Comparison of ENCODE assay signal across 17 cellular contexts in genomic region chr1:25765152-25765909, GRCh38. TPM values are rescaled to one million over a fixed set of nuclear protein-coding genes. Genes with fewer than 3 reads are reported as not detected.
DNase-seq lines count a peak whose midpoint lies in the region; ATAC-seq and TF ChIP-seq lines count a peak whose summit lies in the region.
"Had no signal": no experiment of that assay in that cellular context is flagged by ENCODE, and none has a peak within 500 bp of the region (broad histone marks: within the 10 kb centered on the region; RNA-seq: fewer than 3 reads in every experiment).

No MANE protein-coding gene starts in this region.

- H3K4me3 ChIP-seq in spleen: no peak overlapping the region
- H3K4me3 ChIP-seq: A549 had no signal

- H3K36me3 Mint-ChIP-seq in activated CD8-positive, alpha-beta T cell treated with anti-CD3 and anti-CD28 coated beads for 36 hours (ENCODE audit: low read depth): peaks cover 3% of the 10 kb centered on the region
- peaks cover 8% of the 10 kb centered on the region for H3K36me3 Mint-ChIP-seq in activated CD8-positive, alpha-beta T cell treated with anti-CD3 and anti-CD28 coated beads, Interleukin-2, amount 10 ng/mL, durations not matched to agents 7 days and 5 days (ENCODE audit: low read depth)
- peaks cover 20% of the 10 kb centered on the region for H3K36me3 Mint-ChIP-seq in T-cell
- H3K36me3 Mint-ChIP-seq in glutamatergic neuron (ENCODE audit: unreplicated experiment): no peaks in the 10 kb centered on the region

- peak overlapping the region in 5 of 8 donors; percentile 4 to 44 (median 32) for H3K27ac ChIP-seq in spleen
- H3K27ac ChIP-seq: A549, epithelial cell of prostate had no signal

- no peaks in the 10 kb centered on the region for H3K9me3 ChIP-seq in spleen
- H3K9me3 ChIP-seq: A549 had no signal

- POLR2A ChIA-PET in activated CD8-positive, alpha-beta T cell treated with anti-CD3 and anti-CD28 coated beads for 36 hours (lab: Charles Lee): interaction anchor here (0.6 to 2.1 kb wide), 6 partner anchors 9 to 691 kb away, joined by 3 to 6 read pairs (median 4); no protein-coding TSS in a partner anchor
- POLR2A ChIA-PET in activated CD8-positive, alpha-beta T cell treated with anti-CD3 and anti-CD28 coated beads, Interleukin-2, amount 10 ng/mL, durations not matched to agents 7 days and 5 days (lab: Charles Lee): no interaction called here
- POLR2A ChIA-PET in T-cell (lab: Charles Lee): no interaction called here

- no peaks in the 10 kb centered on the region for H3K9me3 Mint-ChIP-seq in activated CD8-positive, alpha-beta T cell treated with anti-CD3 and anti-CD28 coated beads for 36 hours
- no peaks in the 10 kb centered on the region for H3K9me3 Mint-ChIP-seq in activated CD8-positive, alpha-beta T cell treated with anti-CD3 and anti-CD28 coated beads, Interleukin-2, amount 10 ng/mL, durations not matched to agents 7 days and 5 days (ENCODE audit: insufficient read depth)
- H3K9me3 Mint-ChIP-seq in T-cell (no peaks in the 10 kb centered on the region), glutamatergic neuron (ENCODE audit: unreplicated experiment) (peaks cover 2% of the 10 kb centered on the region)

- H3K36me3 ChIP-seq in spleen: peaks cover 0 to 30% (median 5%) of the 10 kb centered on the region in 6 donors

- intact Hi-C loops in activated CD8-positive, alpha-beta T cell treated with anti-CD3 and anti-CD28 coated beads for 36 hours (cut with micrococcal nuclease): no loop called here
- intact Hi-C loops in spleen (cut with DNase I; ENCODE audit: low total_unique reads): no loop called here

- DNase-seq in activated CD8-positive, alpha-beta T cell treated with anti-CD3 and anti-CD28 coated beads for 36 hours: no peak
- DNase-seq in activated CD8-positive, alpha-beta T cell treated with anti-CD3 and anti-CD28 coated beads, Interleukin-2, amount 10 ng/mL, durations not matched to agents 7 days and 5 days: no peak
- no peak for DNase-seq in T-cell
- DNase-seq in glutamatergic neuron: no peak
- DNase-seq in spleen: no peak
- DNase-seq in NCI-H748 treated with DMSO at 0.1 percent for 48 hours (lab: John Stamatoyannopoulos, UW): no peak
- DNase-seq in RKO (ENCODE audit: low spot score): no peak
- DNase-seq in GOT3 (lab: John Stamatoyannopoulos, UW): no peak
- DNase-seq: activated CD4-positive, CD25-positive, alpha-beta regulatory T cell treated with anti-CD3 and anti-CD28 coated beads, Interleukin-2, amount 50 U/mL, for 72 hours; kidney; NCI-H2029; NCI-H524 treated with DMSO at 0.1 percent for 48 hours; posterior cingulate gyrus; substantia nigra; SW 1271 had no signal

- no peak overlapping the region for H3K4me3 Mint-ChIP-seq in activated CD8-positive, alpha-beta T cell treated with anti-CD3 and anti-CD28 coated beads for 36 hours
- H3K4me3 Mint-ChIP-seq in activated CD8-positive, alpha-beta T cell treated with anti-CD3 and anti-CD28 coated beads, Interleukin-2, amount 10 ng/mL, durations not matched to agents 7 days and 5 days: no peak overlapping the region
- H3K4me3 Mint-ChIP-seq in T-cell (peak overlapping the region in 1 of 3 donors; percentile 46), glutamatergic neuron (ENCODE audit: unreplicated experiment) (no peak overlapping the region)

- 31 to 46% (median 43%) methylated on average over 7 of the region's 7 CpGs for WGBS in spleen, 5 donors

- peak overlapping the region; percentile 12 for H3K27ac Mint-ChIP-seq in activated CD8-positive, alpha-beta T cell treated with anti-CD3 and anti-CD28 coated beads for 36 hours
- H3K27ac Mint-ChIP-seq in activated CD8-positive, alpha-beta T cell treated with anti-CD3 and anti-CD28 coated beads, Interleukin-2, amount 10 ng/mL, durations not matched to agents 7 days and 5 days: no peak overlapping the region
- H3K27ac Mint-ChIP-seq in T-cell (peak overlapping the region; percentile 74 to 91), glutamatergic neuron (ENCODE audit: unreplicated experiment) (peak overlapping the region; percentile 24)

- TF ChIP-seq CTCF in activated CD8-positive, alpha-beta T cell treated with anti-CD3 and anti-CD28 coated beads for 36 hours (IDR thresholded peaks at IDR 0.05): no peak
- TF ChIP-seq CTCF in glutamatergic neuron (IDR thresholded peaks at IDR 0.05; ENCODE audit: partially characterized antibody, unreplicated experiment) (no peak), spleen (IDR thresholded peaks at IDR 0.05 in 8 of 11, conservative IDR thresholded peaks at IDR 0.05 in 3 of 11) (no peak)

- ATAC-seq in activated CD8-positive, alpha-beta T cell treated with anti-CD3 and anti-CD28 coated beads for 36 hours: peak; percentile 32
- no peak for ATAC-seq in activated CD8-positive, alpha-beta T cell treated with anti-CD3 and anti-CD28 coated beads, Interleukin-2, amount 10 ng/mL, durations not matched to agents 7 days and 5 days
- ATAC-seq in T-cell (replicated peaks in 1 of 4): peak in 1 of 4 experiments; percentile 23
- ATAC-seq: A549 had no signal

- no peaks in the 10 kb centered on the region for H3K27me3 Mint-ChIP-seq in activated CD8-positive, alpha-beta T cell treated with anti-CD3 and anti-CD28 coated beads for 36 hours
- H3K27me3 Mint-ChIP-seq in activated CD8-positive, alpha-beta T cell treated with anti-CD3 and anti-CD28 coated beads, Interleukin-2, amount 10 ng/mL, durations not matched to agents 7 days and 5 days (ENCODE audit: low read depth): no peaks in the 10 kb centered on the region
- no peaks in the 10 kb centered on the region for H3K27me3 Mint-ChIP-seq in T-cell
- peaks cover 5% of the 10 kb centered on the region for H3K27me3 Mint-ChIP-seq in glutamatergic neuron (ENCODE audit: unreplicated experiment)

- peaks cover 36% of the 10 kb centered on the region for H3K4me1 Mint-ChIP-seq in activated CD8-positive, alpha-beta T cell treated with anti-CD3 and anti-CD28 coated beads for 36 hours (ENCODE audit: low read depth)
- H3K4me1 Mint-ChIP-seq in activated CD8-positive, alpha-beta T cell treated with anti-CD3 and anti-CD28 coated beads, Interleukin-2, amount 10 ng/mL, durations not matched to agents 7 days and 5 days (ENCODE audit: low read depth): peaks cover 10% of the 10 kb centered on the region
- H3K4me1 Mint-ChIP-seq in T-cell (peaks cover 32 to 50% (median 33%) of the 10 kb centered on the region in 3 donors), glutamatergic neuron (ENCODE audit: low read depth, unreplicated experiment) (peaks cover 11% of the 10 kb centered on the region)

- CTCF ChIA-PET in activated CD8-positive, alpha-beta T cell treated with anti-CD3 and anti-CD28 coated beads for 36 hours (lab: Charles Lee): interaction anchor here (1.3 to 1.9 kb wide), 4 partner anchors 9 to 146 kb away, joined by 3 to 6 read pairs (median 6); no protein-coding TSS in a partner anchor
- CTCF ChIA-PET in activated CD8-positive, alpha-beta T cell treated with anti-CD3 and anti-CD28 coated beads, Interleukin-2, amount 10 ng/mL, durations not matched to agents 7 days and 5 days (lab: Charles Lee): interaction anchor here (2.1 kb wide), 1 partner anchor 147 kb away, joined by 5 read pairs; no protein-coding TSS in a partner anchor
- CTCF ChIA-PET in T-cell (lab: Charles Lee): no interaction called here

- TF ChIP-seq POLR2A in spleen (IDR thresholded peaks at IDR 0.05): no peak

- H3K27me3 ChIP-seq in spleen (replicated peaks in 1 of 7): no peaks in the 10 kb centered on the region

- peaks cover 1 to 31% (median 14%) of the 10 kb centered on the region in 6 donors for H3K4me1 ChIP-seq in spleen
- H3K4me1 ChIP-seq: A549 had no signal

RNA-seq across cellular contexts. Expression of gene SELENON, which starts 34.7 kb away (rescaled TPM):
- total RNA-seq in activated CD8-positive, alpha-beta T cell treated with anti-CD3 and anti-CD28 coated beads for 36 hours: 10 to 100 TPM; 15.3 to 17.7 TPM
- 1 to 10 TPM; 4.5 to 5.1 TPM for total RNA-seq in activated CD8-positive, alpha-beta T cell treated with anti-CD3 and anti-CD28 coated beads, Interleukin-2, amount 10 ng/mL, durations not matched to agents 7 days and 5 days
- total RNA-seq in T-cell (10 to 100 TPM; 22.4 to 28.9 (median 25.9) TPM), glutamatergic neuron (ENCODE audit: unreplicated experiment) (79.8 TPM), spleen (10 to 100 TPM; 41.4 to 80.9 (median 59.2) TPM)
- polyA plus RNA-seq in spleen: 10 to 100 TPM in 1 of 3 donors, 1 to 10 TPM in 2; 9.7 to 25.8 (median 9.7) TPM

RNA-seq across cellular contexts. Expression of gene MTFR1L, which starts 54.4 kb away (rescaled TPM):
- 10 to 100 TPM; 25.6 to 27.4 TPM for total RNA-seq in activated CD8-positive, alpha-beta T cell treated with anti-CD3 and anti-CD28 coated beads for 36 hours
- 10 to 100 TPM; 26.2 to 26.7 TPM for total RNA-seq in activated CD8-positive, alpha-beta T cell treated with anti-CD3 and anti-CD28 coated beads, Interleukin-2, amount 10 ng/mL, durations not matched to agents 7 days and 5 days
- total RNA-seq in T-cell (10 to 100 TPM; 39.6 to 48.1 (median 41.6) TPM), glutamatergic neuron (ENCODE audit: unreplicated experiment) (70.4 TPM), spleen (10 to 100 TPM; 44.6 to 74.7 (median 53.7) TPM)
- polyA plus RNA-seq in spleen: 10 to 100 TPM; 32.1 to 44.3 (median 43.0) TPM

Comparison
In these comparisons a context has a peak if more than half of its experiments do, and no peak if none do; other contexts are left out.
1. CTCF ChIA-PET loops: an anchor here in activated CD8-positive, alpha-beta T cell treated with anti-CD3 and anti-CD28 coated beads for 36 hours (1.3 to 1.9 kb wide) and activated CD8-positive, alpha-beta T cell treated with anti-CD3 and anti-CD28 coated beads, Interleukin-2, amount 10 ng/mL, durations not matched to agents 7 days and 5 days (2.1 kb wide); none called in T-cell.